23 cellular contexts compared by ENCODE assay signal in genomic region chr14:86124328-86124727, GRCh38.
"Had no signal": no experiment of that assay in that cellular context is flagged by ENCODE, and none has a peak within 500 bp of the region (broad histone marks: within the 10 kb centered on the region; RNA-seq: fewer than 3 reads in every experiment).

No MANE protein-coding gene starts in this region.

- H3K4me2 ChIP-seq: smooth muscle cell had no signal

- H3K9me3 ChIP-seq: gastrocnemius medialis, testis had no signal

- H3K4me1 Mint-ChIP-seq: activated B cell treated with CpG ODN at 0.5 μM for 24 hours; activated naive CD4-positive, alpha-beta T cell treated with anti-CD3 and anti-CD28 coated beads, Interleukin-2, amount 50 U/mL, for 24 hours; mesothelial cell of epicardium; nephron progenitor cell had no signal

- ATAC-seq: activated CD8-positive, alpha-beta T cell treated with anti-CD3 and anti-CD28 coated beads for 36 hours; esophagus mucosa; gastrocnemius medialis; left lobe of liver; sciatic nerve had no signal

- H3K9me3 Mint-ChIP-seq: nephron progenitor cell, type B pancreatic cell had no signal

- DNase-seq: activated B cell treated with CpG ODN at 0.5 μM for 24 hours; activated CD4-positive, alpha-beta T cell treated with anti-CD3 and anti-CD28 coated beads for 48 hours; activated CD8-positive, alpha-beta memory T cell treated with anti-CD3 and anti-CD28 coated beads, Interleukin-2, amount 50 U/mL, for 4 hours; activated CD8-positive, alpha-beta T cell treated with anti-CD3 and anti-CD28 coated beads for 36 hours; activated effector memory CD4-positive, alpha-beta T cell treated with anti-CD3 and anti-CD28 coated beads, Interleukin-2, amount 50 U/mL, for 16 hours; activated T-cell treated with anti-CD3 and anti-CD28 coated beads, Interleukin-2, amount 50 U/mL, for 48 hours; cerebellar nuclear complex; effector CD4-positive, alpha-beta T cell; gastrocnemius medialis; head of caudate nucleus; kidney; nephron progenitor cell; nucleus accumbens; stimulated activated CD4-positive, alpha-beta T cell treated with anti-CD3 and anti-CD28 coated beads, Interleukin-4, amount 100 ng/mL, for 1 hour; testis had no signal

- H3K4me3 Mint-ChIP-seq: activated B cell treated with CpG ODN at 0.5 μM for 24 hours; activated CD8-positive, alpha-beta T cell treated with anti-CD3 and anti-CD28 coated beads for 36 hours; activated naive CD4-positive, alpha-beta T cell treated with anti-CD3 and anti-CD28 coated beads, Interleukin-2, amount 50 U/mL, for 24 hours; mesothelial cell of epicardium; nephron progenitor cell; type B pancreatic cell had no signal

- H3K4me3 ChIP-seq: gastrocnemius medialis, lung, smooth muscle cell, testis had no signal

- H3K36me3 Mint-ChIP-seq: mesothelial cell of epicardium, type B pancreatic cell had no signal

- H3K27ac Mint-ChIP-seq: activated B cell treated with CpG ODN at 0.5 μM for 24 hours; activated CD8-positive, alpha-beta T cell treated with anti-CD3 and anti-CD28 coated beads for 36 hours; activated naive CD4-positive, alpha-beta T cell treated with anti-CD3 and anti-CD28 coated beads, Interleukin-2, amount 50 U/mL, for 24 hours; mesothelial cell of epicardium; nephron progenitor cell; type B pancreatic cell had no signal

- H3K27ac ChIP-seq: gastrocnemius medialis, testis had no signal

- H3K36me3 ChIP-seq: gastrocnemius medialis had no signal

- H3K4me1 ChIP-seq: gastrocnemius medialis, testis had no signal

- H3K27me3 Mint-ChIP-seq: activated B cell treated with CpG ODN at 0.5 μM for 24 hours; activated CD8-positive, alpha-beta T cell treated with anti-CD3 and anti-CD28 coated beads for 36 hours; activated naive CD4-positive, alpha-beta T cell treated with anti-CD3 and anti-CD28 coated beads, Interleukin-2, amount 50 U/mL, for 24 hours; type B pancreatic cell had no signal

- H3K27me3 ChIP-seq: gastrocnemius medialis, testis had no signal
